Comparison of ENCODE assay signal across 37 cellular contexts in genomic region chr1:87227651-87228050, GRCh38.
DNase-seq lines count a peak whose midpoint lies in the region; ATAC-seq, FAIRE-seq and TF ChIP-seq lines count a peak whose summit lies in the region.
"Had no signal": no experiment of that assay in that cellular context is flagged by ENCODE, and none has a peak within 500 bp of the region (broad histone marks: within the 10 kb centered on the region; RNA-seq: fewer than 3 reads in every experiment).

No MANE protein-coding gene starts in this region.

- H3K27me3 Mint-ChIP-seq in osteocyte (ENCODE audit: unreplicated experiment) = no peaks in the 10 kb centered on the region
- no peaks in the 10 kb centered on the region for H3K27me3 Mint-ChIP-seq in naive thymus-derived CD8-positive, alpha-beta T cell
- H3K27me3 Mint-ChIP-seq: B cell; CD4-positive, alpha-beta T cell; CD4-positive, CD25-positive, alpha-beta regulatory T cell; CD8-positive, alpha-beta memory T cell had no signal

- DNase-seq in IMR-90 = no peak
- no peak for DNase-seq in H1 (ENCODE audit: low read depth in 1 of 2, low spot score in 2 of 2)
- DNase-seq in neuronal stem cell (ENCODE audit: low spot score) = no peak
- DNase-seq in osteocyte (ENCODE audit: extremely low spot score, unreplicated experiment) = no peak
- DNase-seq in naive thymus-derived CD8-positive, alpha-beta T cell = no peak
- DNase-seq in NCI-H146 (lab: John Stamatoyannopoulos, UW) = no peak
- no peak for DNase-seq in midbrain (lab: John Stamatoyannopoulos, UW)
- DNase-seq: 8988T; ACHN; AML-193; BE2C; C1 segment of cervical spinal cord; Caco-2; Calu3; CD4-positive, alpha-beta memory T cell; CD4-positive, alpha-beta T cell; CD4-positive, CD25-positive, alpha-beta regulatory T cell; CD8-positive, alpha-beta memory T cell; CD8-positive, alpha-beta T cell; COR-L47; DMS 273 treated with DMSO at 0.1 percent for 48 hours; DMS153; DMS53; DMS79; DMS79 treated with DMSO at 0.1 percent for 48 hours; DND-41; EL had no signal

- H3K23ac ChIP-seq in IMR-90 (ENCODE audit: low read depth, low read length) = no peak overlapping the region
- no peak overlapping the region for H3K23ac ChIP-seq in H1 (ENCODE audit: insufficient read length)
- no peak overlapping the region for H3K23ac ChIP-seq in neuronal stem cell (ENCODE audit: low read depth, low read length, poor library complexity)

- no peak overlapping the region for H2BK120ac ChIP-seq in IMR-90 (ENCODE audit: low read depth, low read length)
- H2BK120ac ChIP-seq in H1 (replicated peaks; ENCODE audit: low read depth, low read length) = no peak overlapping the region
- no peak overlapping the region for H2BK120ac ChIP-seq in neuronal stem cell (ENCODE audit: low read depth, low read length)

- H3K36me3 ChIP-seq in IMR-90 (ENCODE audit: control insufficient read depth, insufficient read depth, low read length) (no peaks in the 10 kb centered on the region), H1 (ENCODE audit: control insufficient read depth in 2 of 4, insufficient read depth in 4 of 4, low read length in 3 of 4) (no peaks in the 10 kb centered on the region), neuronal stem cell (replicated peaks in 1 of 2; ENCODE audit: control insufficient read depth in 2 of 2, insufficient read depth in 2 of 2, low read length in 2 of 2) (no peaks in the 10 kb centered on the region)
- H3K36me3 ChIP-seq: BE2C; BLaER1; BLaER1 treated with 17β-estradiol and CSF1 and Interleukin-3, amounts not matched to agents 10 nM and 100 nM had no signal

- no peaks in the 10 kb centered on the region for H4K20me1 ChIP-seq in IMR-90 (ENCODE audit: insufficient read depth, low read length)
- no peaks in the 10 kb centered on the region for H4K20me1 ChIP-seq in H1 (replicated peaks in 1 of 2; ENCODE audit: control insufficient read depth in 1 of 2, insufficient read depth in 2 of 2, low read length in 2 of 2)
- H4K20me1 ChIP-seq: BLaER1; BLaER1 treated with 17β-estradiol and CSF1 and Interleukin-3, amounts not matched to agents 10 nM and 100 nM had no signal

- no CpG with 5 or more reads among the region's 3 CpGs for WGBS in IMR-90 (ENCODE audit: extremely low coverage in 2 of 2, insufficient read length in 1 of 2), 2 experiments
- 86% methylated on average over 3 of the region's 3 CpGs; no CpG with 5 or more reads in 1 of the 2 experiments for WGBS in H1 (ENCODE audit: extremely low coverage in 1 of 2, insufficient coverage in 1 of 2, insufficient read length in 1 of 2, insufficient replicate concordance in 2 of 2, low coverage in 1 of 2, low lambda C conversion rate in 2 of 2, missing lambda C conversion rate in 1 of 2), 2 experiments
- WGBS in neuronal stem cell (ENCODE audit: extremely low coverage in 2 of 2, insufficient read length in 2 of 2, insufficient replicate concordance in 1 of 2), 2 donors = no CpG with 5 or more reads among the region's 3 CpGs

- TF ChIP-seq POLR2A in IMR-90 (IDR thresholded peaks at IDR 0.05; ENCODE audit: low read depth, low read length) (no peak), H1 (IDR thresholded peaks at IDR 0.05; ENCODE audit: control extremely low read depth in 1 of 2, low read depth in 2 of 2, low read length in 2 of 2) (no peak)

- H3K4me2 ChIP-seq in IMR-90 (ENCODE audit: low read depth, low read length) (no peak overlapping the region), H1 (ENCODE audit: insufficient read depth in 1 of 2, low read depth in 2 of 2, low read length in 2 of 2) (no peak overlapping the region), neuronal stem cell (ENCODE audit: insufficient read depth, low read length, poor library complexity, severe bottlenecking) (no peak overlapping the region)
- H3K4me2 ChIP-seq: A549, BLaER1 had no signal

- H2BK12ac ChIP-seq in H1 (ENCODE audit: low read depth, low read length) (no peak overlapping the region), neuronal stem cell (ENCODE audit: low read length) (no peak overlapping the region)

- H2BK5ac ChIP-seq in IMR-90 (ENCODE audit: low read depth, low read length, poor library complexity, severe bottlenecking) (no peak overlapping the region), H1 (ENCODE audit: low read depth, low read length) (no peak overlapping the region), neuronal stem cell (ENCODE audit: low read length) (no peak overlapping the region)

- no peaks in the 10 kb centered on the region for H3K9me3 ChIP-seq in IMR-90 (ENCODE audit: control insufficient read depth, insufficient read depth, low read length)
- no peaks in the 10 kb centered on the region for H3K9me3 ChIP-seq in H1 (ENCODE audit: insufficient read depth in 2 of 2, low read depth in 1 of 2, low read length in 1 of 2)
- no peaks in the 10 kb centered on the region for H3K9me3 ChIP-seq in neuronal stem cell (replicated peaks in 1 of 2; ENCODE audit: control insufficient read depth in 2 of 2, insufficient read depth in 1 of 2, low read depth in 1 of 2, low read length in 2 of 2)
- H3K9me3 ChIP-seq: A549, BE2C, Caco-2 had no signal

- POLR2A ChIA-PET in IMR-90 (lab: Charles Lee; ENCODE audit: unreplicated experiment) (no interaction called here), H1 (lab: Charles Lee; ENCODE audit: partially characterized antibody) (no interaction called here)
- POLR2A ChIA-PET in naive thymus-derived CD8-positive, alpha-beta T cell (lab: Charles Lee) = no interaction called here

- no peak overlapping the region for H3K9ac ChIP-seq in IMR-90 (ENCODE audit: low read depth, low read length)
- no peak overlapping the region for H3K9ac ChIP-seq in H1 (replicated peaks in 1 of 4; ENCODE audit: extremely low read depth in 1 of 4, low read depth in 3 of 4, low read length in 3 of 4)
- no peak overlapping the region for H3K9ac ChIP-seq in neuronal stem cell (ENCODE audit: low read depth, low read length, poor library complexity)
- H3K9ac ChIP-seq: BLaER1; BLaER1 treated with 17β-estradiol and CSF1 and Interleukin-3, amounts not matched to agents 10 nM and 100 nM had no signal

- intact Hi-C loops in IMR-90 (cut with micrococcal nuclease) = no loop called here

- H3K27me3 ChIP-seq in IMR-90 (ENCODE audit: control insufficient read depth, insufficient read depth, low read length) (no peaks in the 10 kb centered on the region), H1 (replicated peaks in 1 of 4; ENCODE audit: control insufficient read depth in 3 of 4, extremely low read depth in 1 of 4, insufficient read depth in 3 of 4, low read length in 3 of 4) (no peaks in the 10 kb centered on the region), neuronal stem cell (ENCODE audit: control insufficient read depth in 3 of 3, insufficient read depth in 3 of 3, low read depth in 1 of 3, low read length in 3 of 3) (no peaks in the 10 kb centered on the region)
- H3K27me3 ChIP-seq: BE2C; BLaER1; BLaER1 treated with 17β-estradiol and CSF1 and Interleukin-3, amounts not matched to agents 10 nM and 100 nM had no signal

- H4K8ac ChIP-seq in IMR-90 (ENCODE audit: low read depth in 2 of 2, low read length in 2 of 2) (no peak overlapping the region), H1 (ENCODE audit: extremely low read depth, insufficient read depth, low read length) (no peak overlapping the region), neuronal stem cell (ENCODE audit: low read depth, low read length) (no peak overlapping the region)

- H3K14ac ChIP-seq in IMR-90 (replicated peaks; ENCODE audit: low read depth, low read length) (no peak overlapping the region), H1 (ENCODE audit: insufficient read length) (no peak overlapping the region), neuronal stem cell (ENCODE audit: low read length) (no peak overlapping the region)

- no peak for TF ChIP-seq EP300 in H1 (IDR thresholded peaks at IDR 0.05; ENCODE audit: borderline replicate concordance in 1 of 2, low read depth in 2 of 2, low read length in 2 of 2)

- no peak overlapping the region for H3K4me3 Mint-ChIP-seq in osteocyte (ENCODE audit: unreplicated experiment)
- H3K4me3 Mint-ChIP-seq in naive thymus-derived CD8-positive, alpha-beta T cell = no peak overlapping the region
- H3K4me3 Mint-ChIP-seq: B cell; CD4-positive, alpha-beta memory T cell; CD4-positive, alpha-beta T cell; CD4-positive, CD25-positive, alpha-beta regulatory T cell; CD8-positive, alpha-beta memory T cell; CD8-positive, alpha-beta T cell had no signal

- H3K4me3 ChIP-seq in IMR-90 (ENCODE audit: insufficient read depth, low read depth, low read length) (no peak overlapping the region), H1 (ENCODE audit: extremely low read depth in 1 of 4, insufficient read depth in 2 of 4, low read depth in 3 of 4, low read length in 4 of 4) (no peak overlapping the region), neuronal stem cell (ENCODE audit: low read length in 2 of 2) (no peak overlapping the region)
- H3K4me3 ChIP-seq: A549; BLaER1; BLaER1 treated with 17β-estradiol and CSF1 and Interleukin-3, amounts not matched to agents 10 nM and 100 nM had no signal

- H3K79me2 ChIP-seq in H1 (ENCODE audit: control insufficient read depth in 1 of 2, insufficient read depth in 2 of 2, low read length in 2 of 2) = no peaks in the 10 kb centered on the region

- H3K23me2 ChIP-seq in H1 (ENCODE audit: low read depth, low read length) = no peaks in the 10 kb centered on the region; the same call in 1 of the 2 replicates

- no peak overlapping the region for H2AK9ac ChIP-seq in IMR-90 (replicated peaks; ENCODE audit: low read depth, low read length, poor library complexity)

- CTCF ChIA-PET in IMR-90 (lab: Yijun Ruan, JAX) (interaction anchor here (0.8 kb wide), 1 partner anchor 13 kb away, joined by 3 read pairs; no protein-coding TSS in a partner anchor), H1 (lab: Charles Lee; ENCODE audit: partially characterized antibody) (no interaction called here)

- H3K56ac ChIP-seq in IMR-90 (ENCODE audit: extremely low read depth, insufficient read depth, low read length) = no peak overlapping the region
- H3K56ac ChIP-seq in H1 (replicated peaks; ENCODE audit: insufficient read length, low read depth, low read length) = no peak overlapping the region

- peak overlapping the region; percentile 87 for H3K27ac Mint-ChIP-seq in osteocyte (ENCODE audit: unreplicated experiment)
- H3K27ac Mint-ChIP-seq in naive thymus-derived CD8-positive, alpha-beta T cell = no peak overlapping the region
- H3K27ac Mint-ChIP-seq: B cell; CD14-positive monocyte; CD4-positive, alpha-beta memory T cell; CD4-positive, alpha-beta T cell; CD4-positive, CD25-positive, alpha-beta regulatory T cell; CD8-positive, alpha-beta memory T cell; CD8-positive, alpha-beta T cell had no signal

- no TSS peak for BruUV-seq in IMR-90 (replicated peaks; lab: Mats Ljungman, UMichigan)

- no peak for TF ChIP-seq RAD21 in IMR-90 (IDR thresholded peaks at IDR 0.05; ENCODE audit: low read length)
- TF ChIP-seq RAD21 in H1 (IDR thresholded peaks at IDR 0.05 in 1 of 2, conservative IDR thresholded peaks at IDR 0.05 in 1 of 2; ENCODE audit: low read depth in 2 of 2, low read length in 2 of 2) = no peak

- dilution Hi-C loops in IMR-90 (cut with HindIII; ENCODE audit: low sequenced_read_pairs, unreplicated experiment) = no loop called here

- H3K4me1 Mint-ChIP-seq in osteocyte (ENCODE audit: unreplicated experiment) = peaks cover 9% of the 10 kb centered on the region
- peaks cover 0 to 7% (median 0%) of the 10 kb centered on the region in 4 donors for H3K4me1 Mint-ChIP-seq in naive thymus-derived CD8-positive, alpha-beta T cell
- H3K4me1 Mint-ChIP-seq: CD4-positive, alpha-beta memory T cell; CD4-positive, CD25-positive, alpha-beta regulatory T cell; CD8-positive, alpha-beta memory T cell had no signal

- H3K9me3 Mint-ChIP-seq in osteocyte (ENCODE audit: unreplicated experiment) = no peaks in the 10 kb centered on the region
- H3K9me3 Mint-ChIP-seq in naive thymus-derived CD8-positive, alpha-beta T cell = peaks cover 0 to 8% (median 0%) of the 10 kb centered on the region in 9 donors
- H3K9me3 Mint-ChIP-seq: CD4-positive, alpha-beta T cell had no signal

- H3K79me1 ChIP-seq in IMR-90 (ENCODE audit: low read depth in 1 of 2, low read length in 2 of 2) = no peaks in the 10 kb centered on the region
- no peaks in the 10 kb centered on the region for H3K79me1 ChIP-seq in H1 (ENCODE audit: low read depth, low read length)
- no peaks in the 10 kb centered on the region for H3K79me1 ChIP-seq in neuronal stem cell (ENCODE audit: low read depth, low read length)

- H3K27ac ChIP-seq in IMR-90 (ENCODE audit: insufficient read depth, low read length) (no peak overlapping the region), H1 (ENCODE audit: low read depth, low read length) (no peak overlapping the region), neuronal stem cell (replicated peaks; ENCODE audit: low read length) (no peak overlapping the region)
- H3K27ac ChIP-seq: 22Rv1; BLaER1; BLaER1 treated with 17β-estradiol and CSF1 and Interleukin-3, amounts not matched to agents 10 nM and 100 nM; C4-2B had no signal

- H2AK5ac ChIP-seq in IMR-90 (ENCODE audit: low read depth, low read length) = peak overlapping the region; percentile 9; the same call in 1 of the 2 replicates
- no peak overlapping the region for H2AK5ac ChIP-seq in H1 (ENCODE audit: low read depth, low read length)
- H2AK5ac ChIP-seq in neuronal stem cell (ENCODE audit: low read depth, low read length) = no peak overlapping the region

- in situ Hi-C loops in IMR-90 (cut with MboI; ENCODE audit: low sequenced_read_pairs) = no loop called here

- H3K9me1 ChIP-seq in IMR-90 (ENCODE audit: insufficient read depth, low read length) = peaks cover 14% of the 10 kb centered on the region

- no peak overlapping the region for H4K5ac ChIP-seq in IMR-90 (ENCODE audit: low read depth, low read length)
- H4K5ac ChIP-seq in H1 (ENCODE audit: insufficient read length, low read depth, low read length) = no peak overlapping the region

- H2AFZ ChIP-seq in IMR-90 (replicated peaks; ENCODE audit: low read length, poor library complexity) = no peak overlapping the region
- H2AFZ ChIP-seq in H1 (ENCODE audit: low read length) = no peak overlapping the region
- no peak overlapping the region for H2AFZ ChIP-seq in neuronal stem cell (ENCODE audit: low read length)

- no peak for ATAC-seq in IMR-90 (ENCODE audit: low read depth)
- ATAC-seq in GM21528 (IDR thresholded peaks at IDR 0.05; ENCODE audit: low FRiP score, unreplicated experiment) = no peak
- no peak for ATAC-seq in naive thymus-derived CD8-positive, alpha-beta T cell
- ATAC-seq: A549; CD8-positive, alpha-beta T cell had no signal

- no peak for FAIRE-seq in H1 (lab: Jason Lieb, UNC)
- FAIRE-seq: A204.1, A549, D721Med had no signal

- no peak for TF ChIP-seq CTCF in IMR-90 (conservative IDR thresholded peaks at IDR 0.05; ENCODE audit: low read depth, low read length)
- TF ChIP-seq CTCF in H1 (IDR thresholded peaks at IDR 0.05; ENCODE audit: control extremely low read depth in 1 of 3, insufficient read depth in 1 of 3, low read depth in 1 of 3, low read length in 3 of 3) = no peak
- no peak for TF ChIP-seq CTCF in osteocyte (IDR thresholded peaks at IDR 0.05)

- no peak overlapping the region for H2BK20ac ChIP-seq in IMR-90 (ENCODE audit: low read depth, low read length)
- no peak overlapping the region for H2BK20ac ChIP-seq in H1 (ENCODE audit: low read length)

- H3K4ac ChIP-seq in IMR-90 (ENCODE audit: low read depth, low read length) (no peak overlapping the region), H1 (replicated peaks; ENCODE audit: insufficient read length, low read depth, low read length) (no peak overlapping the region), neuronal stem cell (ENCODE audit: low read length) (no peak overlapping the region)

- no peak overlapping the region for H3K18ac ChIP-seq in IMR-90 (ENCODE audit: low read depth, low read length)
- H3K18ac ChIP-seq in H1 (ENCODE audit: extremely low read depth, low read length) = no peak overlapping the region
- H3K18ac ChIP-seq in neuronal stem cell (ENCODE audit: low read length) = peak overlapping the region; percentile 21

- peak overlapping the region; percentile 21; the same call in 1 of the 2 replicates for H4K91ac ChIP-seq in IMR-90 (ENCODE audit: insufficient read depth, low read depth, low read length)
- no peak overlapping the region for H4K91ac ChIP-seq in H1 (replicated peaks; ENCODE audit: insufficient read length, low read length)
- H4K91ac ChIP-seq in neuronal stem cell (ENCODE audit: low read depth, low read length, poor library complexity) = no peak overlapping the region

- no peaks in the 10 kb centered on the region for H3K36me3 Mint-ChIP-seq in osteocyte (ENCODE audit: unreplicated experiment)
- H3K36me3 Mint-ChIP-seq in naive thymus-derived CD8-positive, alpha-beta T cell = no peaks in the 10 kb centered on the region
- H3K36me3 Mint-ChIP-seq: CD4-positive, alpha-beta memory T cell; CD4-positive, CD25-positive, alpha-beta regulatory T cell; CD8-positive, alpha-beta memory T cell; CD8-positive, alpha-beta T cell had no signal

- H3K4me1 ChIP-seq in IMR-90 (ENCODE audit: control insufficient read depth, insufficient read depth, low read length) (peaks cover 11% of the 10 kb centered on the region), H1 (replicated peaks in 1 of 4; ENCODE audit: control insufficient read depth in 3 of 4, insufficient read depth in 4 of 4, low read length in 3 of 4) (peaks cover 0 to 8% (median 2%) of the 10 kb centered on the region in 4 experiments; a peak in 4 of 7 replicates), neuronal stem cell (ENCODE audit: control insufficient read depth in 2 of 2, insufficient read depth in 1 of 2, low read depth in 1 of 2, low read length in 2 of 2) (peaks cover 0 to 10% of the 10 kb centered on the region in 2 donors)
- H3K4me1 ChIP-seq: BE2C, Caco-2 had no signal

- H2BK15ac ChIP-seq in IMR-90 (ENCODE audit: low read depth, low read length) (no peak overlapping the region; the same call in 2 of the 3 replicates), H1 (ENCODE audit: low read length) (0 out of 2 replicates have a peak overlapping the region, but pooled peaks have one; percentile 13), neuronal stem cell (ENCODE audit: low read length) (no peak overlapping the region)
